In the genomic region with DNA sequence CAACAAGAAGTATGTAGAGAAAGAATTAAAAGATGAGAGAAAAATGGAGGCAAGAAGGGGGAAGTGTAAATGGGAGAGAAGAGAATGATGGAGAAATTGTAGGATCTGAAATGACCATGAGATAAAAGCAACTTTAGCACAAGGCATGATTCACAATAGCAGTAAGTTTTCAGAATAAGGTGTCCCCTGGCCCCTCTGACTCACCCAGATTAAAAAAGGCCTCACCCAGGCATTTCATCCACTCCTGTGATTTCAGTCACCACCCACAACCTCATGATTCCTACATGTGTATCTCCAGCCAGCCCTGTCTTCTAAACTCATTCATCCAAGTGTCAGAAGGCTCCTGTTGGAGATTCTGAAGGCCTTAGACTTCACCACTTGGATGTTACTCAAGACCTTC, we compare ENCODE assay signal across 9 cellular contexts. TPM values are rescaled to one million over a fixed set of nuclear protein-coding genes. Genes with fewer than 3 reads are reported as not detected.
DNase-seq lines count a peak whose midpoint lies in the region; ATAC-seq, FAIRE-seq and TF ChIP-seq lines count a peak whose summit lies in the region.
"Had no signal": no experiment of that assay in that cellular context is flagged by ENCODE, and none has a peak within 500 bp of the region (broad histone marks: within the 10 kb centered on the region; RNA-seq: fewer than 3 reads in every experiment).

No MANE protein-coding gene starts in this region.

- ATAC-seq in A549, result peak; percentile 38 to 50; a peak in 4 of 6 replicates
- peak; percentile 32 for ATAC-seq in GM21367 (IDR thresholded peaks at IDR 0.05; ENCODE audit: unreplicated experiment)
- peak; percentile 90 for ATAC-seq in foreskin keratinocyte
- ATAC-seq in HG03280 (IDR thresholded peaks at IDR 0.05; ENCODE audit: unreplicated experiment), result no peak

- H3K4me1 Mint-ChIP-seq in activated CD4-positive, alpha-beta memory T cell treated with anti-CD3 and anti-CD28 coated beads for 36 hours (ENCODE audit: low read depth), result peaks cover 32% of the 10 kb centered on the region

- H3K27me3 ChIP-seq in foreskin keratinocyte, result no peaks in the 10 kb centered on the region

- TF ChIP-seq EP300 in A549 (IDR thresholded peaks at IDR 0.05), result no peak

- DNase-seq in A549 (ENCODE audit: low read depth in 1 of 2, low spot score in 1 of 2) (peak in 1 of 2 experiments; percentile 29), foreskin keratinocyte (peak; percentile 32 to 83), pons (ENCODE audit: low spot score) (no peak), NCI-H69 (lab: John Stamatoyannopoulos, UW) (no peak), D721Med (ENCODE audit: insufficient read length, low spot score) (no peak)
- DNase-seq in activated CD4-positive, alpha-beta memory T cell treated with anti-CD3 and anti-CD28 coated beads for 36 hours, result peak; percentile 76
- DNase-seq: activated gamma-delta T cell had no signal

- POLR2A ChIA-PET in A549 (lab: Yijun Ruan, JAX), result no interaction called here
- POLR2A ChIA-PET in activated CD4-positive, alpha-beta memory T cell treated with anti-CD3 and anti-CD28 coated beads for 36 hours (lab: Charles Lee), result no interaction called here

- CTCF ChIA-PET in A549 (lab: Yijun Ruan, JAX), result no interaction called here
- CTCF ChIA-PET in activated CD4-positive, alpha-beta memory T cell treated with anti-CD3 and anti-CD28 coated beads for 36 hours (lab: Charles Lee), result no interaction called here

- no peak overlapping the region for H3K4me3 ChIP-seq in A549

- no peaks in the 10 kb centered on the region for H3K9me3 ChIP-seq in A549

- H3K27ac ChIP-seq in A549 (no peak overlapping the region), foreskin keratinocyte (no peak overlapping the region)

- no peaks in the 10 kb centered on the region for H3K27me3 Mint-ChIP-seq in activated CD4-positive, alpha-beta memory T cell treated with anti-CD3 and anti-CD28 coated beads for 36 hours

- intact Hi-C loops in activated CD4-positive, alpha-beta memory T cell treated with anti-CD3 and anti-CD28 coated beads for 36 hours (cut with micrococcal nuclease), result loop anchor here (1.0 to 10.0 kb wide), 7 partner anchors 24 to 322 kb away; a partner anchor contains a TSS

- H3K9me3 Mint-ChIP-seq in activated CD4-positive, alpha-beta memory T cell treated with anti-CD3 and anti-CD28 coated beads for 36 hours, result peaks cover 11% of the 10 kb centered on the region

- FAIRE-seq in A549 (lab: Jason Lieb, UNC) (no peak), D721Med (lab: Jason Lieb, UNC) (no peak)

- H3K4me1 ChIP-seq in A549 (no peaks in the 10 kb centered on the region), foreskin keratinocyte (no peaks in the 10 kb centered on the region)

- TF ChIP-seq RAD21 in A549 (conservative IDR thresholded peaks at IDR 0.05 in 1 of 2, IDR thresholded peaks at IDR 0.05 in 1 of 2), result no peak

- TF ChIP-seq CTCF in A549 (IDR thresholded peaks at IDR 0.05), result no peak
- TF ChIP-seq CTCF in foreskin keratinocyte (conservative IDR thresholded peaks at IDR 0.05), result no peak
- no peak for TF ChIP-seq CTCF in D721Med (IDR thresholded peaks at IDR 0.05; ENCODE audit: insufficient read depth, missing control alignments)

- no peak overlapping the region for H3K4me3 Mint-ChIP-seq in activated CD4-positive, alpha-beta memory T cell treated with anti-CD3 and anti-CD28 coated beads for 36 hours

- H3K4me2 ChIP-seq in A549, result no peak overlapping the region

- peak overlapping the region; percentile 73 for H3K27ac Mint-ChIP-seq in activated CD4-positive, alpha-beta memory T cell treated with anti-CD3 and anti-CD28 coated beads for 36 hours

- no peak for TF ChIP-seq POLR2A in A549 (IDR thresholded peaks at IDR 0.05; ENCODE audit: low read length)

- H3K36me3 Mint-ChIP-seq in activated CD4-positive, alpha-beta memory T cell treated with anti-CD3 and anti-CD28 coated beads for 36 hours, result peaks cover 57% of the 10 kb centered on the region

TF ChIP-seq in A549, 52 proteins besides CTCF, POLR2A, EP300 and RAD21:
- no peak for TF ChIP-seq JUN (IDR thresholded peaks at IDR 0.05)
- TF ChIP-seq NR3C1 (IDR thresholded peaks at IDR 0.05), result no peak
- TF ChIP-seq FOXS1 (CRISPR knock-in tag; IDR thresholded peaks at IDR 0.05), result no peak
- TF ChIP-seq, protein P1, sequence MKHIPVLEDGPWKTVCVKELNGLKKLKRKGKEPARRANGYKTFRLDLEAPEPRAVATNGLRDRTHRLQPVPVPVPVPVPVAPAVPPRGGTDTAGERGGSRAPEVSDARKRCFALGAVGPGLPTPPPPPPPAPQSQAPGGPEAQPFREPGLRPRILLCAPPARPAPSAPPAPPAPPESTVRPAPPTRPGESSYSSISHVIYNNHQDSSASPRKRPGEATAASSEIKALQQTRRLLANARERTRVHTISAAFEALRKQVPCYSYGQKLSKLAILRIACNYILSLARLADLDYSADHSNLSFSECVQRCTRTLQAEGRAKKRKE (CRISPR knock-in tag; IDR thresholded peaks at IDR 0.05; ENCODE audit: low read depth), result no peak
- TF ChIP-seq JUNB (IDR thresholded peaks at IDR 0.05), result no peak
- no peak for TF ChIP-seq PHF8 (IDR thresholded peaks at IDR 0.05; ENCODE audit: borderline replicate concordance, low read depth)
- no peak for TF ChIP-seq MAZ (IDR thresholded peaks at IDR 0.05; ENCODE audit: borderline replicate concordance, low read depth, low read length)
- no peak for TF ChIP-seq SREBF2 (IDR thresholded peaks at IDR 0.05)
- TF ChIP-seq GATA3 (IDR thresholded peaks at IDR 0.05; ENCODE audit: borderline replicate concordance), result no peak
- no peak for TF ChIP-seq ZC3H11A (IDR thresholded peaks at IDR 0.05)
- TF ChIP-seq, protein P2, sequence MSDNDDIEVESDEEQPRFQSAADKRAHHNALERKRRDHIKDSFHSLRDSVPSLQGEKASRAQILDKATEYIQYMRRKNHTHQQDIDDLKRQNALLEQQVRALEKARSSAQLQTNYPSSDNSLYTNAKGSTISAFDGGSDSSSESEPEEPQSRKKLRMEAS (IDR thresholded peaks at IDR 0.05), result no peak

RNA-seq across cellular contexts. Expression of a gene that starts 56.6 kb away (rescaled TPM):
- polyA plus RNA-seq in A549 (2011; rRNA removed), result 33.5 and 39.8 TPM in 2 replicates
- polyA plus RNA-seq in A549 (2012; cell fraction: cytosol; rRNA removed), result 9.3 and 9.8 TPM in 2 replicates
- 4.5 and 4.7 TPM in 2 replicates for polyA plus RNA-seq in A549 (2012; cell fraction: nucleus; rRNA removed)
- polyA plus RNA-seq in A549 (2017; fragmentation: RNase III; extraction: RNeasy Plus Mini Kit Qiagen cat#74134 plus additional on column Dnase treatment), result 22.4 to 25.5 TPM (median 23.7 TPM) in 3 replicates
- polyA minus RNA-seq in A549 (2011; rRNA and poly(A)+ RNA removed), result 15.4 and 20.8 TPM in 2 replicates
- total RNA-seq in activated CD4-positive, alpha-beta memory T cell treated with anti-CD3 and anti-CD28 coated beads for 36 hours, result 100 to 1,000 TPM; 152 to 157 TPM
- total RNA-seq in foreskin keratinocyte, result 146 TPM in 2 replicates
- 58.1 and 61.6 TPM in 2 replicates for polyA plus RNA-seq in foreskin keratinocyte

Comparison
In these comparisons a context has a peak if more than half of its experiments do, and no peak if none do; other contexts are left out.
1. DNase-seq: peak in activated CD4-positive, alpha-beta memory T cell treated with anti-CD3 and anti-CD28 coated beads for 36 hours (single experiment) and foreskin keratinocyte (2 of 2); none in pons (single experiment), NCI-H69 (single experiment) and D721Med (single experiment).